9 cellular contexts compared by ENCODE assay signal in the genomic region with DNA sequence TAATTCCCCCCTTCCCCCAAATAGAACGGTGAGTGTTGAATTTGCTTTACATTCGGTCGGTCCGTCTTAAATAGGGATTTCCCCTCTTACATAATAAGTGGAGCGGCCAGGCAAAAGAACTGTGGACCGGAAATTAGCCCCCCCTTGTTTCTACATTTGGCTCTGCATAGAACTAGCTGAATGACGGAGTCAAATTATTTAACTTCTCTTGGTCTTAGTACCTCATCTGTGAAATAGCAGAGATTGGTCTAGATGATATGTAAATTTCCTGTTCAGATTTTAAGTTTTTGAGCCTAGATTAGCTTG. TPM values are rescaled to one million over a fixed set of nuclear protein-coding genes. Genes with fewer than 3 reads are reported as not detected.
A peak's percentile ranks its signal among the peaks of the same experiment; 100 is the strongest.
DNase-seq lines count a peak whose midpoint lies in the region; ATAC-seq lines count a peak whose summit lies in the region.
"Had no signal": no experiment of that assay in that cellular context is flagged by ENCODE, and none has a peak within 500 bp of the region (broad histone marks: within the 10 kb centered on the region; RNA-seq: fewer than 3 reads in every experiment).

No MANE protein-coding gene starts in this region.

- no peak for DNase-seq in activated naive CD8-positive, alpha-beta T cell treated with anti-CD3 and anti-CD28 coated beads for 36 hours
- DNase-seq in kidney tubule cell (ENCODE audit: low spot score): peak; percentile 21
- no peak for DNase-seq in cortex of kidney (lab: John Stamatoyannopoulos, UW)
- no peak for DNase-seq in substantia nigra (lab: John Stamatoyannopoulos, UW)
- no peak for DNase-seq in LoVo (ENCODE audit: low spot score)
- DNase-seq in cerebellum (ENCODE audit: low spot score): no peak

- ATAC-seq in GM18508 (IDR thresholded peaks at IDR 0.05; ENCODE audit: insufficient read depth, unreplicated experiment): peak; percentile 66
- peak; percentile 57 for ATAC-seq in HG02588 (IDR thresholded peaks at IDR 0.05; ENCODE audit: unreplicated experiment)

- peaks cover 81% of the 10 kb centered on the region for H3K27me3 Mint-ChIP-seq in activated naive CD8-positive, alpha-beta T cell treated with anti-CD3 and anti-CD28 coated beads for 36 hours

- peak overlapping the region; percentile 64 for H3K4me3 Mint-ChIP-seq in activated naive CD8-positive, alpha-beta T cell treated with anti-CD3 and anti-CD28 coated beads for 36 hours

- H3K27ac Mint-ChIP-seq in activated naive CD8-positive, alpha-beta T cell treated with anti-CD3 and anti-CD28 coated beads for 36 hours: no peak overlapping the region

- H3K36me3 Mint-ChIP-seq in activated naive CD8-positive, alpha-beta T cell treated with anti-CD3 and anti-CD28 coated beads for 36 hours: no peaks in the 10 kb centered on the region

- no peak overlapping the region for H3K27ac ChIP-seq in substantia nigra (ENCODE audit: low read depth, low read length, poor library complexity, severe bottlenecking)

- peaks cover 10% of the 10 kb centered on the region for H3K4me1 Mint-ChIP-seq in activated naive CD8-positive, alpha-beta T cell treated with anti-CD3 and anti-CD28 coated beads for 36 hours

- no peaks in the 10 kb centered on the region for H3K9me3 Mint-ChIP-seq in activated naive CD8-positive, alpha-beta T cell treated with anti-CD3 and anti-CD28 coated beads for 36 hours

RNA-seq across cellular contexts. Expression of gene SPATA18, which starts 1.3 kb away (rescaled TPM):
- under 1 TPM in 1 of 2 experiments, not detected in 1; 0.44 TPM for total RNA-seq in activated naive CD8-positive, alpha-beta T cell treated with anti-CD3 and anti-CD28 coated beads for 36 hours
- total RNA-seq in cerebellum: 2.1 TPM
- total RNA-seq: SK-MEL-5 had no signal

RNA-seq across cellular contexts. Expression of gene SGCB, which starts 14.3 kb away (rescaled TPM):
- 1 to 10 TPM; 7.7 to 8.2 TPM for total RNA-seq in activated naive CD8-positive, alpha-beta T cell treated with anti-CD3 and anti-CD28 coated beads for 36 hours
- total RNA-seq in cerebellum: 59.4 TPM

RNA-seq across cellular contexts. Expression of gene LRRC66, which starts 32.3 kb away (rescaled TPM):
- under 1 TPM; 0.06 TPM for total RNA-seq in activated naive CD8-positive, alpha-beta T cell treated with anti-CD3 and anti-CD28 coated beads for 36 hours
- total RNA-seq in cerebellum: 1.8 TPM
- total RNA-seq: SK-MEL-5 had no signal
